ENCODE assay signal across 28 cellular contexts in genomic region chr1:72369358-72369757, GRCh38.
"Had no signal": no experiment of that assay in that cellular context is flagged by ENCODE, and none has a peak within 500 bp of the region (broad histone marks: within the 10 kb centered on the region; RNA-seq: fewer than 3 reads in every experiment).

No MANE protein-coding gene starts in this region.

- DNase-seq: activated CD4-positive, alpha-beta T cell treated with anti-CD3 and anti-CD28 coated beads for 36 hours; activated CD4-positive, alpha-beta T cell treated with anti-CD3 and anti-CD28 coated beads, Interleukin-2, amount 50 U/mL, for 1 hour; activated CD8-positive, alpha-beta memory T cell treated with anti-CD3 and anti-CD28 coated beads, Interleukin-2, amount 50 U/mL, for 4 hours; activated CD8-positive, alpha-beta T cell treated with anti-CD3 and anti-CD28 coated beads for 36 hours; activated gamma-delta T cell treated with Interleukin-2 at 50 U/mL for 16 hours; activated naive CD4-positive, alpha-beta T cell treated with anti-CD3 and anti-CD28 coated beads, Interleukin-2, amount 10 ng/mL, durations not matched to agents 7 days and 5 days; activated naive CD8-positive, alpha-beta T cell treated with anti-CD3 and anti-CD28 coated beads for 36 hours; activated T-cell treated with anti-CD3 and anti-CD28 coated beads, Interleukin-2, amount 50 U/mL, for 72 hours; caudate nucleus; cortex of kidney; NCI-H1048; NCI-H1417; NCI-H1694; NCI-H2029; NCI-H2107; NCI-H2171 treated with DMSO at 0.1 percent for 48 hours; NCI-H226; NCI-H526; NCI-H774; OCI-M1; RPMI8226; SJCRH30; SK-N-SH; T-helper 1 cell; WERI-Rb-1 had no signal

- H3K4me3 Mint-ChIP-seq: activated CD4-positive, alpha-beta T cell treated with anti-CD3 and anti-CD28 coated beads for 36 hours; activated CD8-positive, alpha-beta T cell treated with anti-CD3 and anti-CD28 coated beads for 36 hours; activated naive CD4-positive, alpha-beta T cell treated with anti-CD3 and anti-CD28 coated beads, Interleukin-2, amount 10 ng/mL, durations not matched to agents 7 days and 5 days; activated naive CD8-positive, alpha-beta T cell treated with anti-CD3 and anti-CD28 coated beads for 36 hours; activated T-cell treated with anti-CD3 and anti-CD28 coated beads, Interleukin-2, amount 50 U/mL, for 72 hours had no signal

- H3K36me3 Mint-ChIP-seq: activated naive CD4-positive, alpha-beta T cell treated with anti-CD3 and anti-CD28 coated beads, Interleukin-2, amount 10 ng/mL, durations not matched to agents 7 days and 5 days; activated naive CD8-positive, alpha-beta T cell treated with anti-CD3 and anti-CD28 coated beads for 36 hours had no signal

- H3K4me3 ChIP-seq: SJCRH30 had no signal

- H3K27ac ChIP-seq: SJCRH30, WERI-Rb-1 had no signal

- H3K9ac ChIP-seq: SK-N-SH had no signal

- H3K9me3 Mint-ChIP-seq: activated CD8-positive, alpha-beta T cell treated with anti-CD3 and anti-CD28 coated beads for 36 hours; activated T-helper 2 cell treated with anti-CD3 and anti-CD28 coated beads, Interferon-gamma antibody, Interleukin-2, Interleukin-4, amounts not matched to agents 10 μg/mL and 5 μg/mL and 100 μg/mL, durations not matched to agents 14 hours and 24 hours and 36 hours had no signal

- H3K27me3 ChIP-seq: SJCRH30 had no signal

- H3K4me1 ChIP-seq: SJCRH30 had no signal

- H3K27me3 Mint-ChIP-seq: activated CD4-positive, alpha-beta T cell treated with anti-CD3 and anti-CD28 coated beads for 36 hours; activated CD8-positive, alpha-beta T cell treated with anti-CD3 and anti-CD28 coated beads for 36 hours; activated naive CD4-positive, alpha-beta T cell treated with anti-CD3 and anti-CD28 coated beads, Interleukin-2, amount 10 ng/mL, durations not matched to agents 7 days and 5 days had no signal

- H3K27ac Mint-ChIP-seq: activated CD4-positive, alpha-beta T cell treated with anti-CD3 and anti-CD28 coated beads for 36 hours; activated CD8-positive, alpha-beta T cell treated with anti-CD3 and anti-CD28 coated beads for 36 hours; activated naive CD4-positive, alpha-beta T cell treated with anti-CD3 and anti-CD28 coated beads, Interleukin-2, amount 10 ng/mL, durations not matched to agents 7 days and 5 days; activated naive CD8-positive, alpha-beta T cell treated with anti-CD3 and anti-CD28 coated beads for 36 hours; activated T-cell treated with anti-CD3 and anti-CD28 coated beads, Interleukin-2, amount 50 U/mL, for 72 hours; activated T-helper 2 cell treated with anti-CD3 and anti-CD28 coated beads, Interferon-gamma antibody, Interleukin-2, Interleukin-4, amounts not matched to agents 10 μg/mL and 5 μg/mL and 100 μg/mL, durations not matched to agents 14 hours and 24 hours and 36 hours had no signal

- H3K36me3 ChIP-seq: SJCRH30, WERI-Rb-1 had no signal

- H3K9me3 ChIP-seq: SJCRH30, SK-N-SH had no signal

- ATAC-seq: activated CD4-positive, alpha-beta T cell treated with anti-CD3 and anti-CD28 coated beads for 36 hours; activated CD8-positive, alpha-beta T cell treated with anti-CD3 and anti-CD28 coated beads for 36 hours; activated T-cell treated with anti-CD3 and anti-CD28 coated beads, Interleukin-2, amount 50 U/mL, for 72 hours; Panc1; Right ventricle myocardium inferior had no signal

- H3K4me2 ChIP-seq: SK-N-SH had no signal
